In the genomic region with DNA sequence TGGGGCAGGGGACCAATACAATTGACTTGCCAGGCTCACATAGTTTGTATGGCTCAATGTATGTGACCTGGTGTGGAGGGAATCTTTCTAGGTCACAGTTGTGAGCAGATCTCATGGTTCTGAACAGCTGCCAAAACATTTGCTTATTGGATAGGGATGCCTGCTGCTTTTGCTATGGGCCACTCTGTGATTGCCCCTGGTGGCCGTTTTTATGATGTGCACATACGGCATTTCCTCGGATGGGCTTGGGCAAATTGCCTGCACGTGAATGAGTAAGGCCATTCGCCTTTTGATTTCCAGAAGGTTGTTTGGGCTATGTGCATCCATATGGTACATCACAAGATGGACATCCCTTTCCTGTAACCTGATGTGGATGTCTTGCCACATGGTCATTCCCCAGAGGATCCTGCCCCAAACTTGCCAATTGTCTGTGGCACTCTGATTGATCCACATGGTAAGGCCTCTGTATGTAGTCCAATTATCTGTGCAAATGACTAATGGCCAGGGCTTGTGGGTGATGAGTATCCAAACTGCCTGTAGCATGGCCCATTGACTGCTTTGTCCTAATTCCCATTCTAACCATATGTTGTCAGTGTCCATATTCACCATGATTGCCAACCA, we compare ENCODE assay signal across 9 cellular contexts. TPM values are rescaled to one million over a fixed set of nuclear protein-coding genes. Genes with fewer than 3 reads are reported as not detected.
DNase-seq lines count a peak whose midpoint lies in the region; TF ChIP-seq lines count a peak whose summit lies in the region.
"Had no signal": no experiment of that assay in that cellular context is flagged by ENCODE, and none has a peak within 500 bp of the region (broad histone marks: within the 10 kb centered on the region; RNA-seq: fewer than 3 reads in every experiment).

No MANE protein-coding gene starts in this region.

- H3K79me1 ChIP-seq in mesenchymal stem cell (replicated peaks; ENCODE audit: low read length, poor library complexity, severe bottlenecking), result peaks cover 2% of the 10 kb centered on the region

- TF ChIP-seq CTCF in MM.1S (IDR thresholded peaks at IDR 0.05; ENCODE audit: low read length) (peak; percentile 42), cardiac fibroblast (IDR thresholded peaks at IDR 0.05; ENCODE audit: low read depth, low read length) (peak; percentile 68)

- 53% methylated on average over 5 of the region's 5 CpGs for WGBS in mesenchymal stem cell

- H4K8ac ChIP-seq in mesenchymal stem cell (ENCODE audit: low read length), result no peak overlapping the region

- DNase-seq in DMS 273 treated with DMSO at 0.1 percent for 48 hours (lab: John Stamatoyannopoulos, UW) (peak; percentile 64), MM.1S (no peak), cardiac fibroblast (ENCODE audit: low read depth in 2 of 2) (peak; percentile 73 to 77), mesenchymal stem cell (peak; percentile 70), OCI-M2 (lab: John Stamatoyannopoulos, UW; ENCODE audit: unreplicated experiment) (no peak), NCI-H1048 (lab: John Stamatoyannopoulos, UW) (no peak)
- DNase-seq in effector CD8-positive, alpha-beta T cell (lab: John Stamatoyannopoulos, UW), result no peak
- DNase-seq in T-helper 2 cell treated with Interferon-gamma antibody and Interleukin-4, amounts not matched to agents 5 μg/mL and 100 μg/mL, for 36 hours (ENCODE audit: low spot score), result no peak

- no peaks in the 10 kb centered on the region for H4K20me1 ChIP-seq in MM.1S (ENCODE audit: insufficient read depth, low read length)

- H3K27ac ChIP-seq in MM.1S (ENCODE audit: low read length) (no peak overlapping the region), mesenchymal stem cell (ENCODE audit: low read length, poor library complexity, severe bottlenecking) (no peak overlapping the region)
- H3K27ac ChIP-seq: vagina had no signal

- no peaks in the 10 kb centered on the region for H3K9me2 ChIP-seq in MM.1S (replicated peaks; ENCODE audit: insufficient read depth, low read length)

- no peak overlapping the region for H2AK5ac ChIP-seq in mesenchymal stem cell (ENCODE audit: low read length, severe bottlenecking)

- peaks cover 3% of the 10 kb centered on the region for H3K27me3 Mint-ChIP-seq in T-helper 2 cell treated with Interferon-gamma antibody and Interleukin-4, amounts not matched to agents 5 μg/mL and 100 μg/mL, for 36 hours (ENCODE audit: low read depth)

- no peak overlapping the region for H2BK5ac ChIP-seq in mesenchymal stem cell (ENCODE audit: low read depth, low read length, poor library complexity, severe bottlenecking)

- H3K4me1 ChIP-seq in MM.1S (ENCODE audit: low read length) (no peaks in the 10 kb centered on the region), mesenchymal stem cell (ENCODE audit: control insufficient read depth, insufficient read depth, low read depth, low read length) (no peaks in the 10 kb centered on the region)
- H3K4me1 ChIP-seq: vagina had no signal

- H2BK12ac ChIP-seq in mesenchymal stem cell (ENCODE audit: low read length in 2 of 2), result no peak overlapping the region

- H3K4me3 ChIP-seq in MM.1S (ENCODE audit: low read length), result no peak overlapping the region
- H3K4me3 ChIP-seq in cardiac fibroblast (replicated peaks in 1 of 2; ENCODE audit: low read depth in 2 of 2, low read length in 2 of 2), result no peak overlapping the region
- no peak overlapping the region for H3K4me3 ChIP-seq in mesenchymal stem cell (ENCODE audit: insufficient read depth in 1 of 2, low read depth in 1 of 2, low read length in 2 of 2)
- H3K4me3 ChIP-seq: vagina had no signal

- H3K18ac ChIP-seq in mesenchymal stem cell (ENCODE audit: low read depth in 1 of 2, low read length in 2 of 2), result no peak overlapping the region

- H2AFZ ChIP-seq in MM.1S (ENCODE audit: low read length), result no peak overlapping the region
- no peak overlapping the region for H2AFZ ChIP-seq in mesenchymal stem cell (ENCODE audit: low read depth, low read length)

- no peak overlapping the region for H2BK120ac ChIP-seq in mesenchymal stem cell (ENCODE audit: low read depth, low read length)

- H3K9me3 ChIP-seq in MM.1S (replicated peaks; ENCODE audit: insufficient read depth, low read length) (no peaks in the 10 kb centered on the region), mesenchymal stem cell (ENCODE audit: control insufficient read depth, low read length) (no peaks in the 10 kb centered on the region)
- H3K9me3 ChIP-seq: vagina had no signal

- H3K9ac ChIP-seq in MM.1S (ENCODE audit: low read length) (no peak overlapping the region), mesenchymal stem cell (ENCODE audit: low read length) (no peak overlapping the region)

- H3F3A ChIP-seq in MM.1S (ENCODE audit: insufficient read depth, low read length), result no peaks in the 10 kb centered on the region

- no peak overlapping the region for H2BK15ac ChIP-seq in mesenchymal stem cell (ENCODE audit: low read depth, poor library complexity, severe bottlenecking)

- H3K9me3 Mint-ChIP-seq in T-helper 2 cell treated with Interferon-gamma antibody and Interleukin-4, amounts not matched to agents 5 μg/mL and 100 μg/mL, for 36 hours, result no peaks in the 10 kb centered on the region

- no peak overlapping the region for H3K4me2 ChIP-seq in MM.1S (ENCODE audit: low read depth, low read length)
- no peak overlapping the region for H3K4me2 ChIP-seq in mesenchymal stem cell (ENCODE audit: low read length, poor library complexity, severe bottlenecking)

- H3K23ac ChIP-seq in mesenchymal stem cell (ENCODE audit: low read length in 2 of 2), result no peak overlapping the region

- H3K36me3 ChIP-seq in MM.1S (replicated peaks; ENCODE audit: insufficient read depth, low read length) (no peaks in the 10 kb centered on the region), mesenchymal stem cell (ENCODE audit: control insufficient read depth in 1 of 2, insufficient read depth in 2 of 2, low read depth in 1 of 2, low read length in 2 of 2) (no peaks in the 10 kb centered on the region)
- H3K36me3 ChIP-seq: vagina had no signal

- no peaks in the 10 kb centered on the region for H3K4me1 Mint-ChIP-seq in T-helper 2 cell treated with Interferon-gamma antibody and Interleukin-4, amounts not matched to agents 5 μg/mL and 100 μg/mL, for 36 hours (ENCODE audit: low read depth)

- H3K27me3 ChIP-seq in MM.1S (replicated peaks; ENCODE audit: insufficient read depth, low read length) (no peaks in the 10 kb centered on the region), mesenchymal stem cell (ENCODE audit: control insufficient read depth in 1 of 2, insufficient read depth in 1 of 2, low read length in 2 of 2) (no peaks in the 10 kb centered on the region)
- H3K27me3 ChIP-seq: vagina had no signal

- no peak overlapping the region for H3K27ac Mint-ChIP-seq in T-helper 2 cell treated with Interferon-gamma antibody and Interleukin-4, amounts not matched to agents 5 μg/mL and 100 μg/mL, for 36 hours

- no peak overlapping the region for H3K14ac ChIP-seq in mesenchymal stem cell (ENCODE audit: low read length in 2 of 2)

- H4K91ac ChIP-seq in mesenchymal stem cell (ENCODE audit: low read length), result no peak overlapping the region

- H3K4ac ChIP-seq in mesenchymal stem cell (ENCODE audit: low read depth in 1 of 2, low read length in 2 of 2), result no peak overlapping the region

- no peaks in the 10 kb centered on the region for H3K36me3 Mint-ChIP-seq in T-helper 2 cell treated with Interferon-gamma antibody and Interleukin-4, amounts not matched to agents 5 μg/mL and 100 μg/mL, for 36 hours (ENCODE audit: low read depth)

- no peak overlapping the region for H3K4me3 Mint-ChIP-seq in T-helper 2 cell treated with Interferon-gamma antibody and Interleukin-4, amounts not matched to agents 5 μg/mL and 100 μg/mL, for 36 hours

- no peaks in the 10 kb centered on the region for H3K79me2 ChIP-seq in MM.1S (ENCODE audit: low read length)

RNA-seq across cellular contexts. Expression of gene SLC22A4, which starts 10.7 kb away (rescaled TPM):
- 1.8 TPM for polyA plus RNA-seq in mesenchymal stem cell (2013, experiment 1 of 2)
- polyA plus RNA-seq in mesenchymal stem cell (2013, experiment 2 of 2), result 1.9 TPM

RNA-seq across cellular contexts. Expression of gene PDLIM4, which starts 26.0 kb away (rescaled TPM):
- polyA plus RNA-seq in mesenchymal stem cell (2013, experiment 1 of 2), result 33.9 TPM
- polyA plus RNA-seq in mesenchymal stem cell (2013, experiment 2 of 2), result 34.0 TPM

RNA-seq across cellular contexts. Expression of gene P4HA2, which starts 55.9 kb away (rescaled TPM):
- polyA plus RNA-seq in mesenchymal stem cell (2013, experiment 1 of 2), result 110 TPM
- 108 TPM for polyA plus RNA-seq in mesenchymal stem cell (2013, experiment 2 of 2)

Comparison
In these comparisons a context has a peak if more than half of its experiments do, and no peak if none do; other contexts are left out.
1. DNase-seq: peak in DMS 273 treated with DMSO at 0.1 percent for 48 hours (single experiment), cardiac fibroblast (2 of 2) and mesenchymal stem cell (single experiment); none in MM.1S (single experiment), OCI-M2 (single experiment), effector CD8-positive, alpha-beta T cell (single experiment), NCI-H1048 (single experiment) and T-helper 2 cell treated with Interferon-gamma antibody and Interleukin-4, amounts not matched to agents 5 μg/mL and 100 μg/mL, for 36 hours (single experiment).